ENCODE assay signal across 12 cellular contexts in genomic region chr11:131033151-131033651, GRCh38.
DNase-seq lines count a peak whose midpoint lies in the region; ATAC-seq and TF ChIP-seq lines count a peak whose summit lies in the region.
"Had no signal": no experiment of that assay in that cellular context is flagged by ENCODE, and none has a peak within 500 bp of the region (broad histone marks: within the 10 kb centered on the region; RNA-seq: fewer than 3 reads in every experiment).

No MANE protein-coding gene starts in this region.

- 51% methylated on average over 5 of the region's 5 CpGs for WGBS in prostate gland

- H3K9me3 Mint-ChIP-seq in HFFc6, result 0 out of 2 replicates have a peak, but pooled peaks cover 5% of the 10 kb centered on the region

- peaks cover 17% of the 10 kb centered on the region for H3K4me1 ChIP-seq in ACC112 (ENCODE audit: control insufficient read depth, insufficient read depth, low read length, unreplicated experiment)
- H3K4me1 ChIP-seq in prostate gland (replicated peaks), result no peaks in the 10 kb centered on the region
- H3K4me1 ChIP-seq: ascending aorta had no signal

- intact Hi-C loops in prostate gland (cut with DNase I), result no loop called here

- peak overlapping the region; percentile 18 for H3K4me3 Mint-ChIP-seq in HFFc6
- H3K4me3 Mint-ChIP-seq: CD4-positive, alpha-beta memory T cell had no signal

- peaks cover 25% of the 10 kb centered on the region for H3K4me1 Mint-ChIP-seq in HFFc6 (ENCODE audit: low read depth)
- H3K4me1 Mint-ChIP-seq: CD4-positive, alpha-beta memory T cell had no signal

- DNase-seq in HFFc6 (peak; percentile 90), astrocyte of the cerebellum (ENCODE audit: low read depth) (peak; percentile 34), islet precursor cell (peak; percentile 97), prostate gland (ENCODE audit: low spot score) (no peak), NCI-H1105 treated with DMSO at 0.1 percent for 48 hours (lab: John Stamatoyannopoulos, UW) (no peak)
- DNase-seq: CD4-positive, alpha-beta memory T cell; left ventricle myocardium superior; NCI-H69 had no signal

- in situ Hi-C loops in astrocyte of the cerebellum (cut with HindIII; ENCODE audit: low sequenced_read_pairs), result no loop called here

- no peaks in the 10 kb centered on the region for H3K9me3 ChIP-seq in prostate gland
- H3K9me3 ChIP-seq: ascending aorta had no signal

- peak overlapping the region; percentile 7 for H2AFZ ChIP-seq in ACC112 (ENCODE audit: low read length, unreplicated experiment)

- no peaks in the 10 kb centered on the region for H3K79me2 ChIP-seq in ACC112 (ENCODE audit: control insufficient read depth, insufficient read depth, low read length, unreplicated experiment)

- H3K27ac Mint-ChIP-seq in HFFc6, result peak overlapping the region; percentile 92
- H3K27ac Mint-ChIP-seq: CD4-positive, alpha-beta memory T cell had no signal

- TF ChIP-seq CTCF in HFFc6 (IDR thresholded peaks at IDR 0.05) (no peak), astrocyte of the cerebellum (IDR thresholded peaks at IDR 0.05; ENCODE audit: low read depth, low read length, missing control alignments) (no peak), prostate gland (IDR thresholded peaks at IDR 0.05) (no peak)

- H3K4me3 ChIP-seq in ACC112 (ENCODE audit: low read depth, low read length) (no peak overlapping the region), astrocyte of the cerebellum (ENCODE audit: low read depth, low read length) (no peak overlapping the region), prostate gland (no peak overlapping the region)
- H3K4me3 ChIP-seq: ascending aorta had no signal

- ATAC-seq in HG03097 (IDR thresholded peaks at IDR 0.05; ENCODE audit: low FRiP score, unreplicated experiment) (no peak), HG03342 (IDR thresholded peaks at IDR 0.05; ENCODE audit: unreplicated experiment) (no peak)
- ATAC-seq: left ventricle myocardium superior had no signal

- H3K27ac ChIP-seq in ACC112 (ENCODE audit: low read depth, low read length), result peak overlapping the region; percentile 61
- no peak overlapping the region for H3K27ac ChIP-seq in prostate gland
- H3K27ac ChIP-seq: ascending aorta had no signal

- H3K27me3 ChIP-seq in ACC112 (ENCODE audit: insufficient read depth, low read length) (no peaks in the 10 kb centered on the region), prostate gland (replicated peaks; ENCODE audit: insufficient read depth) (no peaks in the 10 kb centered on the region)
- H3K27me3 ChIP-seq: ascending aorta had no signal

- H3K36me3 ChIP-seq in ACC112 (ENCODE audit: insufficient read depth, low read length) (no peaks in the 10 kb centered on the region), prostate gland (no peaks in the 10 kb centered on the region)
- H3K36me3 ChIP-seq: ascending aorta had no signal

- no peaks in the 10 kb centered on the region; the same call in 1 of the 2 replicates for H3K27me3 Mint-ChIP-seq in HFFc6 (ENCODE audit: insufficient read depth)
- H3K27me3 Mint-ChIP-seq: CD4-positive, alpha-beta memory T cell had no signal

- H3K36me3 Mint-ChIP-seq in HFFc6 (ENCODE audit: low read depth), result peaks cover 13% of the 10 kb centered on the region; the same call in 1 of the 2 replicates
- H3K36me3 Mint-ChIP-seq: CD4-positive, alpha-beta memory T cell had no signal

- TF ChIP-seq POLR2A in prostate gland (IDR thresholded peaks at IDR 0.05), result no peak

Comparison
In these comparisons a context has a peak if more than half of its experiments do, and no peak if none do; other contexts are left out.
1. DNase-seq: peak in HFFc6 (single experiment), astrocyte of the cerebellum (single experiment) and islet precursor cell (single experiment); none in prostate gland (single experiment) and NCI-H1105 treated with DMSO at 0.1 percent for 48 hours (single experiment).